Comparison of ENCODE assay signal across 8 cellular contexts in the genomic region with DNA sequence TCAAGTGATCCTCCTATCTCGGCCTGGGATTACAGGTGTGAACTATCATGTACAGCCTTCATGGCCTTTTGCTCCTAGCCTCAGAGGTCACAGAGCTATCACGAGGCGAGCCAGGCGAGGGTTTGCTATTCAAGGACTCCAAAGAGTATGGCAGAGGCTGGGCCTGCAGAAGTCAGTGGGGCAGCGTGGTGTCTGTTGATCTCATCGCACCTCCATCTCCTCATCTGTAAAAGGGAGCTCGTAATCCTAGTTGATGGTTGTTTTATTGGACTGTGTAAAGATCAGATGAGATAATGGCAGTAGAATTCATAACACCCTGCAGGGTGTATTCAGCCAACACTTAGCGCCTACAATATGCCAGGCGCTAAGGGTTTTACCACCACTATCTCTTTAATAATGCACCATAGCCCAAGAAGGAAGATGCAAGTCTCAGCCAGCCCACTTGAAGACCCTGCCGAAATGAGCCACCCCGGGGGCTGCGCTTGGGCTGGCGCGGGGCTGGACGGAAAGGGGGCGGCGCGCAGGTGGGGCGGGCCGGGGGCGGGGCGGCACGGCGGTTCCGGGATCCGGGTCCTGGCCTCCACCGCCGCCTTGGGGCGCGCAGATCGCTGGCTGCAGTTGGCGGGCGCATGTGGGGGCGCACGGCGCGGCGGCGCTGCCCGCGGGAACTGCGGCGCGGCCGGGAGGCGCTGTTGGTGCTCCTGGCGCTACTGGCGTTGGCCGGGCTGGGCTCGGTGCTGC. TPM values are rescaled to one million over a fixed set of nuclear protein-coding genes. Genes with fewer than 3 reads are reported as not detected.
DNase-seq lines count a peak whose midpoint lies in the region; ATAC-seq, FAIRE-seq and TF ChIP-seq lines count a peak whose summit lies in the region.

A gene with protein sequence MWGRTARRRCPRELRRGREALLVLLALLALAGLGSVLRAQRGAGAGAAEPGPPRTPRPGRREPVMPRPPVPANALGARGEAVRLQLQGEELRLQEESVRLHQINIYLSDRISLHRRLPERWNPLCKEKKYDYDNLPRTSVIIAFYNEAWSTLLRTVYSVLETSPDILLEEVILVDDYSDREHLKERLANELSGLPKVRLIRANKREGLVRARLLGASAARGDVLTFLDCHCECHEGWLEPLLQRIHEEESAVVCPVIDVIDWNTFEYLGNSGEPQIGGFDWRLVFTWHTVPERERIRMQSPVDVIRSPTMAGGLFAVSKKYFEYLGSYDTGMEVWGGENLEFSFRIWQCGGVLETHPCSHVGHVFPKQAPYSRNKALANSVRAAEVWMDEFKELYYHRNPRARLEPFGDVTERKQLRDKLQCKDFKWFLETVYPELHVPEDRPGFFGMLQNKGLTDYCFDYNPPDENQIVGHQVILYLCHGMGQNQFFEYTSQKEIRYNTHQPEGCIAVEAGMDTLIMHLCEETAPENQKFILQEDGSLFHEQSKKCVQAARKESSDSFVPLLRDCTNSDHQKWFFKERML (plus strand): TSS at position 601 of the 741 bp plus-strand sequence. CDS start 29 bp downstream, at position 630.

- H4K20me1 ChIP-seq in GM12878 (ENCODE audit: control insufficient read depth, insufficient read depth), result no peaks in the 10 kb centered on the region

- no peak for TF ChIP-seq EP300 in GM12878 (IDR thresholded peaks at IDR 0.05; ENCODE audit: borderline replicate concordance in 1 of 2, control insufficient read depth in 1 of 2, low read depth in 2 of 2, low read length in 2 of 2)

- H3K36me3 ChIP-seq in GM12878 (ENCODE audit: control insufficient read depth in 2 of 2, insufficient read depth in 2 of 2, low read length in 1 of 2), result no peaks in the 10 kb centered on the region

- peak; percentile 62 for ATAC-seq in HG02870 (IDR thresholded peaks at IDR 0.05; ENCODE audit: unreplicated experiment)
- ATAC-seq in GM12878, result peak; percentile 78

- in situ Hi-C loops in GM12878 (cut with MboI), result no loop called here

- POLR2A ChIA-PET in GM12878 (lab: Charles Lee), result no interaction called here

- RAD21 ChIA-PET in GM12878 (lab: Charles Lee; ENCODE audit: unreplicated experiment), result no interaction called here

- H3K4me3 ChIP-seq in GM12878, result peak within 1 kb of the TSS; percentile 68

- H3K9ac ChIP-seq in GM12878 (ENCODE audit: control insufficient read depth, insufficient read depth, low read length), result peak within 1 kb of the TSS; percentile 39; the same call in 1 of the 2 replicates

- H3K27me3 ChIP-seq in GM12878 (replicated peaks in 1 of 2; ENCODE audit: control insufficient read depth in 2 of 2, insufficient read depth in 2 of 2, low read length in 1 of 2), result peaks cover 2 to 3% of the 10 kb centered on the region in 2 experiments

- peak; percentile 78 for TF ChIP-seq POLR2A in GM12878 (IDR thresholded peaks at IDR 0.05; ENCODE audit: low read depth, low read length)

- H3K27ac ChIP-seq in GM12878 (ENCODE audit: control insufficient read depth, insufficient read depth), result no peak within 1 kb of the TSS

- intact Hi-C loops in GM12878 (cut with micrococcal nuclease; ENCODE audit: unreplicated experiment), result no loop called here

- CTCF ChIA-PET in GM12878 (lab: Yijun Ruan, JAX), result interaction anchor here (1.0 to 2.0 kb wide), 3 partner anchors 12 to 191 kb away, joined by 3 to 4 read pairs (median 3); no protein-coding TSS in a partner anchor

- peak within 1 kb of the TSS; percentile 77 for H3K4me2 ChIP-seq in GM12878 (ENCODE audit: control insufficient read depth, insufficient read depth)

- H2AFZ ChIP-seq in GM12878 (ENCODE audit: control insufficient read depth, low read depth, low read length), result peak within 1 kb of the TSS; percentile 80

- H3K9me3 ChIP-seq in GM12878 (replicated peaks; ENCODE audit: control insufficient read depth, insufficient read depth, low read length), result no peaks in the 10 kb centered on the region

- TF ChIP-seq CTCF in GM12878 (IDR thresholded peaks at IDR 0.05 in 2 of 3, conservative IDR thresholded peaks at IDR 0.05 in 1 of 3; ENCODE audit: control insufficient read depth in 2 of 3, extremely low read depth in 1 of 3, insufficient read depth in 1 of 3, low read depth in 3 of 3, low read length in 3 of 3), result no peak

- DNase-seq in ELR (ENCODE audit: low read depth) (peak; percentile 53), SW480 (ENCODE audit: low spot score) (peak; percentile 35), GM12878 (ENCODE audit: low read depth, low spot score) (no peak), islet precursor cell (peak; percentile 66), HuH-7 (ENCODE audit: low spot score) (no peak), AG08395 (ENCODE audit: low spot score) (no peak)
- DNase-seq in stimulated activated CD4-positive, alpha-beta T cell treated with anti-CD3 and anti-CD28 coated beads, Interleukin-1b, Interleukin-23, amount 100 ng/mL, for 4 hours (ENCODE audit: low read depth in 2 of 2), result peak; percentile 12 to 56

- 0 out of 2 replicates have a peak, but pooled peaks cover 4% of the 10 kb centered on the region for H3K4me1 ChIP-seq in GM12878 (ENCODE audit: control insufficient read depth, insufficient read depth, low read length)

- no TSS peak for BruUV-seq in GM12878 (replicated peaks; lab: Mats Ljungman, UMichigan)

- no peaks in the 10 kb centered on the region for H3K79me2 ChIP-seq in GM12878 (ENCODE audit: control insufficient read depth, insufficient read depth, low read length)

- SMC1A ChIA-PET in GM12878 (lab: Charles Lee; ENCODE audit: uncharacterized antibody, unreplicated experiment), result interaction anchor here (1.1 kb wide), 1 partner anchor 9 kb away, joined by 3 read pairs; no protein-coding TSS in a partner anchor

- 8% methylated on average over 41 of the region's 50 CpGs for WGBS in GM12878 (ENCODE audit: insufficient coverage, insufficient replicate concordance, low lambda C conversion rate, missing lambda C conversion rate)

- no peak for FAIRE-seq in GM12878 (lab: Jason Lieb, UNC)

- no peak for TF ChIP-seq RAD21 in GM12878 (IDR thresholded peaks at IDR 0.05; ENCODE audit: insufficient read depth, low read depth, low read length)

TF ChIP-seq in GM12878, 131 proteins besides CTCF, POLR2A, EP300 and RAD21:
- peak; percentile 27 for TF ChIP-seq HDAC6 (IDR thresholded peaks at IDR 0.05; ENCODE audit: unreplicated experiment)
- no peak for TF ChIP-seq MAX (IDR thresholded peaks at IDR 0.05; ENCODE audit: low read depth, low read length)
- no peak for TF ChIP-seq EED (IDR thresholded peaks at IDR 0.05; ENCODE audit: low read depth)
- TF ChIP-seq YY1 (IDR thresholded peaks at IDR 0.05; ENCODE audit: low read depth, low read length), result 0 out of 2 replicates have a peak, but pooled peaks have one; percentile 8
- peak in 1 of 2 experiments; percentile 63; a peak in 1 of 3 replicates for TF ChIP-seq EGR1 (IDR thresholded peaks at IDR 0.05; ENCODE audit: borderline replicate concordance in 1 of 2, low read depth in 2 of 2, low read length in 2 of 2)

RNA-seq across cellular contexts. Expression of the gene that starts here (rescaled TPM):
- 8.1 and 10.0 TPM in 2 replicates for total RNA-seq in GM12878 (2013; cell fraction: nucleolus; rRNA removed)
- total RNA-seq in GM12878 (2014; rRNA removed) (5.0 and 5.3 TPM in 2 replicates), GM12878 (2014; rRNA removed; fragmentation: Illumina TruSeq; extraction: Trizol) (3.5 and 3.8 TPM in 2 replicates), GM12878 (2021) (4.0 and 4.4 TPM in 2 replicates)
- polyA plus RNA-seq in GM12878 (2011; ENCODE audit: low read depth), result 1.3 TPM
- polyA plus RNA-seq in GM12878 (2011; rRNA removed) (2.3 and 3.1 TPM in 2 replicates), GM12878 (2014; fragmentation: Illumina TruSeq; extraction: Trizol) (4.3 and 5.8 TPM in 2 replicates), GM12878 (2014; fragmentation: Nextera tagmentation; extraction: Ambion mirVana) (1 to 10 TPM; 1.6 to 2.6 TPM), GM12878 (2014; rRNA removed) (4.6 and 5.0 TPM in 2 replicates), GM12878 (2016; fragmentation: Nextera tagmentation; extraction: Ambion mirVana) (under 1 TPM; 0.13 to 0.56 TPM)
- polyA plus RNA-seq in GM12878 (2011; cell fraction: cytosol; rRNA removed), result 1.0 and 1.1 TPM in 2 replicates
- 3.0 and 4.4 TPM in 2 replicates for polyA plus RNA-seq in GM12878 (2011; cell fraction: nucleus; rRNA removed)
- polyA plus RNA-seq in GM12878 (2012), result 1.4 and 2.1 TPM in 2 replicates
- 0.62 and 1.0 TPM in 2 replicates for polyA minus RNA-seq in GM12878 (2011; rRNA and poly(A)+ RNA removed)
- polyA minus RNA-seq in GM12878 (2011; cell fraction: cytosol; rRNA and poly(A)+ RNA removed), result 1.7 TPM in 1 of 2 replicates, not detected in the other
- polyA minus RNA-seq in GM12878 (2011; cell fraction: nucleus; rRNA and poly(A)+ RNA removed), result 0.36 and 0.67 TPM in 2 replicates

Comparison
In these comparisons a context has a peak if more than half of its experiments do, and no peak if none do; other contexts are left out.
1. DNase-seq: peak in ELR (single experiment), SW480 (single experiment), islet precursor cell (single experiment) and stimulated activated CD4-positive, alpha-beta T cell treated with anti-CD3 and anti-CD28 coated beads, Interleukin-1b, Interleukin-23, amount 100 ng/mL, for 4 hours (2 of 2); none in GM12878 (single experiment), HuH-7 (single experiment) and AG08395 (single experiment).